30 cellular contexts compared by ENCODE assay signal in the genomic region with DNA sequence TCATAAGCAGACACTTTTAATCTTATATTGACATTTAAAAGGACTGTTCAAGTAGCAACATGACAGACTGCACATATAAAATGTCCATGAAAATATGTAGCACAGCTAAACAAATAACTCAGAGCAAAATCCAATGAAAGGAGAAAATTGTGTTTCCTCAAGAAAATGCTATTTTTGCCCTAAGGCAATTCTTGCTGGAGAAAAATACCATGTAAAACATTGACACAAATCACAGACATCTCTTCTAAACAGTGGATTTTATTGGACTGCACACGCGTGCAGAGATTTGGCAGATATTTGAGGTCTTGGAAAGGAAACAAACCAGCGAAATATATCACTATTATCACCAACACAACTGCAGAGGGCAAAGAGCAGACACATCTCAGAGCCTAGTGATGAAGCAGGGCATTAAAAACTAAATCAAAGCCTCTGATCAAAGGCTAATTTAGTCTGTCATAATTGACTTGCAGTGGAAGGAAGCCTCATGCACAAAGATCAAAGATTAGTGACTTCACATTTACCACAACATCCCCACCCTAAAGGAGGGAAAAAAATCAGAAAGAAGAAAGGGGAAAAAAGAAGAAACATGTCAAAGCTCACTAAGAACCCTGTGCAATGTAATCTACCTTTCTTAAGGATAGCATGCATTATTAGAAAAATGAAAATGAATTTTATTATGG. TPM values are rescaled to one million over a fixed set of nuclear protein-coding genes. Genes with fewer than 3 reads are reported as not detected.
"Had no signal": no experiment of that assay in that cellular context is flagged by ENCODE, and none has a peak within 500 bp of the region (broad histone marks: within the 10 kb centered on the region; RNA-seq: fewer than 3 reads in every experiment).

No MANE protein-coding gene starts in this region.

- H3K27ac ChIP-seq: epithelial cell of prostate, esophagus squamous epithelium, left ventricle myocardium inferior, neutrophil, sigmoid colon, upper lobe of left lung, vagina had no signal

- H3K4me1 ChIP-seq: left ventricle myocardium inferior, upper lobe of left lung had no signal

- H3K36me3 ChIP-seq: esophagus squamous epithelium, left ventricle myocardium inferior, neutrophil, sigmoid colon, upper lobe of left lung, vagina had no signal

- H3K4me2 ChIP-seq: smooth muscle cell had no signal

- H3K27me3 ChIP-seq: esophagus squamous epithelium, neutrophil, sigmoid colon, upper lobe of left lung, vagina had no signal

- H3K9me3 ChIP-seq: esophagus squamous epithelium, left ventricle myocardium inferior, neutrophil, sigmoid colon, upper lobe of left lung, vagina had no signal

- H3K4me3 ChIP-seq: esophagus squamous epithelium, left ventricle myocardium inferior, lung, sigmoid colon, smooth muscle cell, upper lobe of left lung, vagina had no signal

- DNase-seq: activated B cell treated with CpG ODN at 0.5 μM for 24 hours; activated CD4-positive, alpha-beta T cell treated with anti-CD3 and anti-CD28 coated beads, Interleukin-2, amount 50 U/mL, for 1 hour; activated CD8-positive, alpha-beta memory T cell treated with anti-CD3 and anti-CD28 coated beads, Interleukin-2, amount 10 ng/mL, durations not matched to agents 7 days and 5 days; activated CD8-positive, alpha-beta T cell treated with anti-CD3 and anti-CD28 coated beads, Interleukin-2, amount 10 ng/mL, durations not matched to agents 7 days and 5 days; activated naive CD8-positive, alpha-beta T cell treated with anti-CD3 and anti-CD28 coated beads, Interleukin-2, amount 50 U/mL, for 24 hours; activated T-cell treated with anti-CD3 and anti-CD28 coated beads, Interleukin-2, amount 50 U/mL, for 48 hours; dermis blood vessel endothelial cell; effector CD4-positive, alpha-beta T cell; esophagus squamous epithelium; left ventricle myocardium inferior; mesendoderm; natural killer cell; retina; sigmoid colon; stimulated activated CD4-positive, alpha-beta T cell treated with anti-CD3 and anti-CD28 coated beads, Interleukin-1b, Interleukin-23, amount 100 ng/mL, for 48 hours; stimulated activated CD4-positive, alpha-beta T cell treated with anti-CD3 and anti-CD28 coated beads, Interleukin-4, amount 100 ng/mL, for 4 hours; stimulated activated CD8-positive, alpha-beta memory T cell treated with anti-CD3 and anti-CD28 coated beads, Interleukin-4, amount 100 ng/mL, for 48 hours; stimulated activated naive CD8-positive, alpha-beta T cell treated with anti-CD3 and anti-CD28 coated beads, Interleukin-15, amount 100 ng/mL, for 72 hours; substantia nigra; T-helper 2 cell; upper lobe of left lung had no signal

- FAIRE-seq: bronchial epithelial cell, endometrium, frontal cortex had no signal

- ATAC-seq: activated CD8-positive, alpha-beta memory T cell treated with anti-CD3 and anti-CD28 coated beads, Interleukin-2, amount 10 ng/mL, durations not matched to agents 7 days and 5 days; activated CD8-positive, alpha-beta T cell treated with anti-CD3 and anti-CD28 coated beads, Interleukin-2, amount 10 ng/mL, durations not matched to agents 7 days and 5 days; activated naive CD8-positive, alpha-beta T cell treated with anti-CD3 and anti-CD28 coated beads, Interleukin-2, amount 50 U/mL, for 24 hours; natural killer cell; stimulated activated memory B cell treated with anti-CD40 and anti-IgM and Interleukin-4, amounts not matched to agents 10 μg/mL and 1 μg/mL and 100 μg/mL, for 72 hours; stimulated activated naive CD8-positive, alpha-beta T cell treated with anti-CD3 and anti-CD28 coated beads, Interleukin-15, amount 100 ng/mL, for 72 hours had no signal

RNA-seq across cellular contexts. Expression of a gene that starts 52.4 kb away (rescaled TPM):
- polyA plus RNA-seq: smooth muscle cell had no signal
